In the genomic region with DNA sequence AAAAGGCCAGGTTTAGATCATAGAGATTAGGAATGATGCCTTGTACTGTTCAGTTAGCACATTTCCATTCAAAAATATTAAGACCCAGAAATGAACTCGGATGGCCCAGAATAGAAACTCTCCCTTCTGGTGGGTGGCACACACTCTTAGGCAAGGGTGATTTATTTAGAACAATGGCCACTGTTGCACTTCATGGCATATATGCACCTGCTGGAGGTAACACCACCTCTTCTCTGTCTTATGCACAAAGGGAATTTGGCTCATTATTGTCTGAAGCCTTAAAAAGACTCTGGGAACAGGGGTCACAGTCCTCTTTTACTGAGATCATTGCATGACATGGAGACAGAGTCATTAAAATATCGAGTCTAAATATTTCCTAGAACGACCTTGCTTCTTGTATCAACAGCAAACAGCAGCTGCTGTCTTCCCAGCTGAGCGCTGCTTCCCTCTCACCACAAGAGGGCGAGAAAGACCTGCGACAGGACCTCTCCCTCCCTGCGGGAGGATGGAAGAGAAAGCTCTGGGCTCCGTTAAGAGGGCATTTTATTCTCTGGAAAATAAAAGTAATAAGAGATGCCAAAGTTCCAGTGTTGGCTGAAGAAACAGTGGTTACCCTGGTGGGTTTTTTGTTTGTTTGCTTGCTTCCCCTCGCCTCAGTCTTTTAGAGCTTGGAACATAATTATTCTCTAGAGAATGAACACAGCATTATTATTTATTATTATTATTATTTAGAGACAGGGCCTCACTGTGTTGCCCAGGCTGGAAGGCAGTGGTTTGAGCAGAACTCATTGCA, we compare ENCODE assay signal across 8 cellular contexts. TPM values are rescaled to one million over a fixed set of nuclear protein-coding genes. Genes with fewer than 3 reads are reported as not detected.
DNase-seq lines count a peak whose midpoint lies in the region; ATAC-seq lines count a peak whose summit lies in the region.

No MANE protein-coding gene starts in this region.

- peak; percentile 35 to 79 (median 47) for DNase-seq in CD8-positive, alpha-beta memory T cell
- peak; percentile 49 for DNase-seq in NCI-H748 treated with DMSO at 0.1 percent for 48 hours (lab: John Stamatoyannopoulos, UW)
- peak; percentile 59 to 65 for DNase-seq in activated CD4-positive, alpha-beta T cell treated with anti-CD3 and anti-CD28 coated beads, Interleukin-2, amount 50 U/mL, for 4 hours
- DNase-seq in effector CD4-positive, alpha-beta T cell = peak; percentile 56
- peak; percentile 95 for DNase-seq in medulla oblongata (ENCODE audit: extremely low spot score)
- peak; percentile 20 for DNase-seq in stimulated activated CD8-positive, alpha-beta memory T cell treated with anti-CD3 and anti-CD28 coated beads, Interleukin-12 subunit alpha, Interleukin-12 subunit beta, amount 100 ng/mL, for 4 hours (ENCODE audit: low read depth)

- ATAC-seq in GM19397 (IDR thresholded peaks at IDR 0.05; ENCODE audit: unreplicated experiment) (peak; percentile 81), HG03520 (IDR thresholded peaks at IDR 0.05; ENCODE audit: unreplicated experiment) (peak; percentile 79)

- peaks cover 8% of the 10 kb centered on the region for H3K27me3 ChIP-seq in CD8-positive, alpha-beta memory T cell (ENCODE audit: insufficient read depth, low read length, poor library complexity, severe bottlenecking)

- H3K4me3 Mint-ChIP-seq in CD8-positive, alpha-beta memory T cell = no peak overlapping the region

- no peaks in the 10 kb centered on the region for H3K9me3 ChIP-seq in CD8-positive, alpha-beta memory T cell (ENCODE audit: low read length)

- H3K36me3 Mint-ChIP-seq in CD8-positive, alpha-beta memory T cell = no peaks in the 10 kb centered on the region

- H3K9me3 Mint-ChIP-seq in CD8-positive, alpha-beta memory T cell = peaks cover 0 to 3% (median 0%) of the 10 kb centered on the region in 5 donors

- H3K36me3 ChIP-seq in CD8-positive, alpha-beta memory T cell (ENCODE audit: insufficient read depth, low read length) = no peaks in the 10 kb centered on the region

- POLR2A ChIA-PET in CD8-positive, alpha-beta memory T cell (lab: Charles Lee) = no interaction called here

- H3K4me1 ChIP-seq in CD8-positive, alpha-beta memory T cell (ENCODE audit: insufficient read depth, low read length) = no peaks in the 10 kb centered on the region

- no peak overlapping the region for H3K27ac Mint-ChIP-seq in CD8-positive, alpha-beta memory T cell

- H3K27me3 Mint-ChIP-seq in CD8-positive, alpha-beta memory T cell = peaks cover 35 to 55% of the 10 kb centered on the region in 2 donors

- H3K27ac ChIP-seq in CD8-positive, alpha-beta memory T cell (ENCODE audit: low read depth, low read length) = no peak overlapping the region

- H3K4me3 ChIP-seq in CD8-positive, alpha-beta memory T cell (ENCODE audit: low read length) = no peak overlapping the region

- H3K4me1 Mint-ChIP-seq in CD8-positive, alpha-beta memory T cell = peaks cover 11 to 16% (median 14%) of the 10 kb centered on the region in 3 donors

- CTCF ChIA-PET in CD8-positive, alpha-beta memory T cell (lab: Charles Lee) = interaction anchor here (0.7 to 1.9 kb wide), 16 partner anchors 9 to 785 kb away, joined by 3 to 8 read pairs (median 4); no protein-coding TSS in a partner anchor

RNA-seq across cellular contexts. Expression of a gene that starts 13.5 kb away (rescaled TPM):
- 1 to 10 TPM; 1.4 to 1.7 TPM for total RNA-seq in CD8-positive, alpha-beta memory T cell
- polyA plus RNA-seq in CD8-positive, alpha-beta memory T cell = 0.56 TPM

Comparison
In these comparisons a context has a peak if more than half of its experiments do, and no peak if none do; other contexts are left out.
1. DNase-seq: peak in every context shown above with its lines; median percentile 95 in medulla oblongata; 62 in activated CD4-positive, alpha-beta T cell treated with anti-CD3 and anti-CD28 coated beads, Interleukin-2, amount 50 U/mL, for 4 hours; 56 in effector CD4-positive, alpha-beta T cell; 49 in NCI-H748 treated with DMSO at 0.1 percent for 48 hours; 47 in CD8-positive, alpha-beta memory T cell; 20 in stimulated activated CD8-positive, alpha-beta memory T cell treated with anti-CD3 and anti-CD28 coated beads, Interleukin-12 subunit alpha, Interleukin-12 subunit beta, amount 100 ng/mL, for 4 hours.